Comparison of ENCODE assay signal across 17 cellular contexts in genomic region chr9:115126406-115126805, GRCh38. TPM values are rescaled to one million over a fixed set of nuclear protein-coding genes. Genes with fewer than 3 reads are reported as not detected.
DNase-seq lines count a peak whose midpoint lies in the region; ATAC-seq and TF ChIP-seq lines count a peak whose summit lies in the region.
"Had no signal": no experiment of that assay in that cellular context is flagged by ENCODE, and none has a peak within 500 bp of the region (broad histone marks: within the 10 kb centered on the region; RNA-seq: fewer than 3 reads in every experiment).

No MANE protein-coding gene starts in this region.

- H3K9me3 ChIP-seq in IMR-90 (ENCODE audit: control insufficient read depth, insufficient read depth, low read length) (peaks cover 3% of the 10 kb centered on the region), neural progenitor cell (ENCODE audit: low read depth) (no peaks in the 10 kb centered on the region)
- H3K9me3 ChIP-seq: BLaER1, Peyer's patch had no signal

- H3K36me3 ChIP-seq in IMR-90 (ENCODE audit: control insufficient read depth, insufficient read depth, low read length) (no peaks in the 10 kb centered on the region), mesendoderm (ENCODE audit: control insufficient read depth, insufficient read depth, low read length) (no peaks in the 10 kb centered on the region), neural progenitor cell (no peaks in the 10 kb centered on the region)
- H3K36me3 ChIP-seq: BLaER1, Peyer's patch had no signal

- ATAC-seq in IMR-90 (ENCODE audit: low read depth), result 0 out of 2 replicates have a peak, but pooled peaks have one; percentile 27

- H3K27ac ChIP-seq in IMR-90 (ENCODE audit: insufficient read depth, low read length) (no peak overlapping the region), mesendoderm (ENCODE audit: low read depth, low read length) (no peak overlapping the region), neural progenitor cell (no peak overlapping the region), substantia nigra (ENCODE audit: low read depth, low read length, poor library complexity, severe bottlenecking) (no peak overlapping the region)
- H3K27ac ChIP-seq: BLaER1 had no signal

- H3K4ac ChIP-seq in IMR-90 (ENCODE audit: low read depth, low read length) (peak overlapping the region; percentile 61; the same call in 1 of the 2 replicates), mesendoderm (ENCODE audit: low read depth, low read length) (no peak overlapping the region)

- H3K4me1 ChIP-seq in IMR-90 (ENCODE audit: control insufficient read depth, insufficient read depth, low read length) (peaks cover 2% of the 10 kb centered on the region; the same call in 1 of the 2 replicates), mesendoderm (ENCODE audit: control insufficient read depth, low read depth, low read length) (no peaks in the 10 kb centered on the region), neural progenitor cell (peaks cover 12% of the 10 kb centered on the region)
- H3K4me1 ChIP-seq: BLaER1, Peyer's patch had no signal

- H3K27me3 ChIP-seq in IMR-90 (ENCODE audit: control insufficient read depth, insufficient read depth, low read length), result no peaks in the 10 kb centered on the region; the same call in 1 of the 2 replicates
- H3K27me3 ChIP-seq in mesendoderm (ENCODE audit: insufficient read depth, low read length, poor library complexity), result no peaks in the 10 kb centered on the region
- H3K27me3 ChIP-seq in neural progenitor cell, result peaks cover 15% of the 10 kb centered on the region
- H3K27me3 ChIP-seq: BLaER1, Peyer's patch had no signal

- DNase-seq in A172 (ENCODE audit: low spot score) (peak; percentile 58), IMR-90 (no peak), amniotic epithelial cell (ENCODE audit: low read depth) (peak; percentile 61), mesendoderm (peak; percentile 66), neural progenitor cell (ENCODE audit: low spot score) (no peak), retina (no peak), substantia nigra (lab: John Stamatoyannopoulos, UW) (no peak)
- no peak for DNase-seq in stimulated activated CD4-positive, alpha-beta T cell treated with anti-CD3 and anti-CD28 coated beads, Interleukin-2, amount 100 ng/mL, for 48 hours
- DNase-seq: CD8-positive, alpha-beta memory T cell; GOT3; MM.1S; NCI-H1092 treated with DMSO at 0.1 percent for 48 hours; NCI-H2081; NCI-H446 treated with DMSO at 0.1 percent for 48 hours; Peyer's patch; SHP77 had no signal

- POLR2A ChIA-PET in IMR-90 (lab: Charles Lee; ENCODE audit: unreplicated experiment), result no interaction called here

- H4K20me1 ChIP-seq in IMR-90 (ENCODE audit: insufficient read depth, low read length), result no peaks in the 10 kb centered on the region
- H4K20me1 ChIP-seq in neural progenitor cell (ENCODE audit: low read depth), result no peaks in the 10 kb centered on the region
- H4K20me1 ChIP-seq: BLaER1 had no signal

- no peak for TF ChIP-seq RAD21 in IMR-90 (IDR thresholded peaks at IDR 0.05; ENCODE audit: low read length)

- no peak overlapping the region for H3K27ac Mint-ChIP-seq in neural progenitor cell
- H3K27ac Mint-ChIP-seq: CD8-positive, alpha-beta memory T cell had no signal

- no peak overlapping the region for H4K91ac ChIP-seq in IMR-90 (ENCODE audit: insufficient read depth, low read depth, low read length)

- in situ Hi-C loops in IMR-90 (cut with MboI; ENCODE audit: low sequenced_read_pairs), result no loop called here

- H3K4me1 Mint-ChIP-seq in neural progenitor cell, result peaks cover 10% of the 10 kb centered on the region
- H3K4me1 Mint-ChIP-seq: CD8-positive, alpha-beta memory T cell had no signal

- no peak overlapping the region for H2AK9ac ChIP-seq in IMR-90 (replicated peaks; ENCODE audit: low read depth, low read length, poor library complexity)

- H2AFZ ChIP-seq in IMR-90 (replicated peaks; ENCODE audit: low read length, poor library complexity), result no peak overlapping the region
- H2AFZ ChIP-seq in neural progenitor cell (replicated peaks), result no peak overlapping the region

- H3K56ac ChIP-seq in IMR-90 (ENCODE audit: extremely low read depth, insufficient read depth, low read length), result no peak overlapping the region
- no peak overlapping the region for H3K56ac ChIP-seq in mesendoderm (ENCODE audit: low read length)

- intact Hi-C loops in IMR-90 (cut with micrococcal nuclease), result no loop called here

- H2BK15ac ChIP-seq in IMR-90 (ENCODE audit: low read depth, low read length) (peak overlapping the region; percentile 67), mesendoderm (replicated peaks; ENCODE audit: low read depth) (no peak overlapping the region)

- H3K79me2 ChIP-seq in mesendoderm (ENCODE audit: control insufficient read depth, insufficient read depth, low read length) (no peaks in the 10 kb centered on the region), neural progenitor cell (ENCODE audit: low read depth) (no peaks in the 10 kb centered on the region)

- no peak overlapping the region for H4K5ac ChIP-seq in IMR-90 (ENCODE audit: low read depth, low read length)
- H4K5ac ChIP-seq in mesendoderm (ENCODE audit: low read length), result no peak overlapping the region

- H3F3A ChIP-seq in neural progenitor cell (ENCODE audit: low read depth), result no peaks in the 10 kb centered on the region

- no peak overlapping the region for H3K4me3 ChIP-seq in IMR-90 (ENCODE audit: insufficient read depth, low read depth, low read length)
- H3K4me3 ChIP-seq in mesendoderm (ENCODE audit: low read length), result no peak overlapping the region
- no peak overlapping the region for H3K4me3 ChIP-seq in neural progenitor cell
- H3K4me3 ChIP-seq: BLaER1, Peyer's patch had no signal

- H3K9ac ChIP-seq in IMR-90 (ENCODE audit: low read depth, low read length), result no peak overlapping the region
- H3K9ac ChIP-seq in mesendoderm (ENCODE audit: low read length), result no peak overlapping the region
- no peak overlapping the region for H3K9ac ChIP-seq in neural progenitor cell
- H3K9ac ChIP-seq: BLaER1 had no signal

- peaks cover 19% of the 10 kb centered on the region for H3K27me3 Mint-ChIP-seq in neural progenitor cell (ENCODE audit: insufficient read depth, low read depth)

- H3K9me1 ChIP-seq in IMR-90 (ENCODE audit: insufficient read depth, low read length), result 0 out of 2 replicates have a peak, but pooled peaks cover 2% of the 10 kb centered on the region

- H2BK5ac ChIP-seq in IMR-90 (ENCODE audit: low read depth, low read length, poor library complexity, severe bottlenecking), result no peak overlapping the region
- no peak overlapping the region for H2BK5ac ChIP-seq in mesendoderm (ENCODE audit: low read length)

- H3K18ac ChIP-seq in IMR-90 (ENCODE audit: low read depth, low read length) (no peak overlapping the region; the same call in 1 of the 2 replicates), mesendoderm (ENCODE audit: low read length) (peak overlapping the region; percentile 91)

- H2BK20ac ChIP-seq in IMR-90 (ENCODE audit: low read depth, low read length), result peak overlapping the region; percentile 75

- TF ChIP-seq POLR2A in IMR-90 (IDR thresholded peaks at IDR 0.05; ENCODE audit: low read depth, low read length), result no peak

- H2AK5ac ChIP-seq in IMR-90 (ENCODE audit: low read depth, low read length) (peak overlapping the region; percentile 13), mesendoderm (ENCODE audit: low read length) (no peak overlapping the region)

- peaks cover 3% of the 10 kb centered on the region for H3K36me3 Mint-ChIP-seq in neural progenitor cell
- H3K36me3 Mint-ChIP-seq: CD8-positive, alpha-beta memory T cell had no signal

- H3K4me2 ChIP-seq in IMR-90 (ENCODE audit: low read depth, low read length) (no peak overlapping the region), mesendoderm (ENCODE audit: low read length) (no peak overlapping the region), neural progenitor cell (no peak overlapping the region)
- H3K4me2 ChIP-seq: BLaER1 had no signal

- H4K8ac ChIP-seq in IMR-90 (ENCODE audit: low read depth in 2 of 2, low read length in 2 of 2) (peak overlapping the region; percentile 33 to 66; a peak in 3 of 4 replicates), mesendoderm (ENCODE audit: low read depth, low read length) (no peak overlapping the region)

- H3K4me3 Mint-ChIP-seq in neural progenitor cell, result no peak overlapping the region
- H3K4me3 Mint-ChIP-seq: CD8-positive, alpha-beta memory T cell had no signal

- no CpG with 5 or more reads among the region's 2 CpGs for WGBS in IMR-90 (ENCODE audit: extremely low coverage in 2 of 2, insufficient read length in 1 of 2), 2 experiments
- WGBS in mesendoderm (ENCODE audit: extremely low coverage, insufficient coverage, low lambda C conversion rate), result no CpG with 5 or more reads among the region's 2 CpGs

- BruUV-seq in IMR-90 (replicated peaks; lab: Mats Ljungman, UMichigan), result no TSS peak

- CTCF ChIA-PET in IMR-90 (lab: Yijun Ruan, JAX), result no interaction called here

- H2BK120ac ChIP-seq in IMR-90 (ENCODE audit: low read depth, low read length) (peak overlapping the region; percentile 82), mesendoderm (ENCODE audit: low read depth, low read length) (peak overlapping the region; percentile 48)

- peak overlapping the region; percentile 15; the same call in 1 of the 2 replicates for H3K14ac ChIP-seq in IMR-90 (replicated peaks; ENCODE audit: low read depth, low read length)

- no peak for TF ChIP-seq CTCF in IMR-90 (conservative IDR thresholded peaks at IDR 0.05; ENCODE audit: low read depth, low read length)
- no peak for TF ChIP-seq CTCF in neural progenitor cell (IDR thresholded peaks at IDR 0.05)

- H3K79me1 ChIP-seq in IMR-90 (ENCODE audit: low read depth in 1 of 2, low read length in 2 of 2) (no peaks in the 10 kb centered on the region), mesendoderm (ENCODE audit: low read length) (no peaks in the 10 kb centered on the region)

- H3K23ac ChIP-seq in IMR-90 (ENCODE audit: low read depth, low read length) (no peak overlapping the region), mesendoderm (ENCODE audit: low read length) (no peak overlapping the region)

- H3K9me3 Mint-ChIP-seq in neural progenitor cell, result peaks cover 8% of the 10 kb centered on the region

- dilution Hi-C loops in IMR-90 (cut with HindIII; ENCODE audit: low sequenced_read_pairs, unreplicated experiment), result no loop called here

TF ChIP-seq in IMR-90, 13 proteins besides CTCF, POLR2A, EP300 and RAD21 (continues in another document):
- TF ChIP-seq SMC3 (IDR thresholded peaks at IDR 0.05; ENCODE audit: low read depth, low read length), result no peak
- no peak for TF ChIP-seq BHLHE40 (IDR thresholded peaks at IDR 0.05; ENCODE audit: low read depth, low read length)
- TF ChIP-seq RCOR1 (IDR thresholded peaks at IDR 0.05; ENCODE audit: insufficient replicate concordance, low read length), result no peak
- no peak for TF ChIP-seq NFE2L2 (IDR thresholded peaks at IDR 0.05; ENCODE audit: low read depth, low read length)
- no peak for TF ChIP-seq MAFK (IDR thresholded peaks at IDR 0.05; ENCODE audit: low read depth, low read length)
- TF ChIP-seq FOS (IDR thresholded peaks at IDR 0.05; ENCODE audit: low read depth, low read length), result no peak

RNA-seq across cellular contexts. Expression of gene TNC, which starts 8.4 kb away (rescaled TPM):
- total RNA-seq in A172 (2014; rRNA removed; shearing (Covaris generic)), result 0.67 and 1.4 TPM in 2 replicates
- total RNA-seq in IMR-90 (2012; rRNA removed) (170 and 192 TPM in 2 replicates), neural progenitor cell (ENCODE audit: low replicate concordance) (54.9 and 56.1 TPM in 2 replicates)
- polyA plus RNA-seq in IMR-90 (2012; rRNA removed), result 236 and 253 TPM in 2 replicates
- polyA plus RNA-seq in IMR-90 (2012; cell fraction: cytosol; rRNA removed), result 158 and 229 TPM in 2 replicates
- 320 and 374 TPM in 2 replicates for polyA plus RNA-seq in IMR-90 (2012; cell fraction: nucleus; rRNA removed; ENCODE audit: low replicate concordance)
- 16.1 TPM for polyA plus RNA-seq in mesendoderm (2013, experiment 1 of 2)
- polyA plus RNA-seq in mesendoderm (2013, experiment 2 of 2), result 16.9 TPM
- polyA plus RNA-seq: CD8-positive, alpha-beta memory T cell had no signal

Comparison
In these comparisons a context has a peak if more than half of its experiments do, and no peak if none do; other contexts are left out.
1. DNase-seq: peak in A172 (single experiment), amniotic epithelial cell (single experiment) and mesendoderm (single experiment); none in IMR-90 (single experiment), stimulated activated CD4-positive, alpha-beta T cell treated with anti-CD3 and anti-CD28 coated beads, Interleukin-2, amount 100 ng/mL, for 48 hours (0 of 2), neural progenitor cell (single experiment), retina (single experiment) and substantia nigra (0 of 49).
2. RNA of gene TNC, which starts 8.4 kb away (total RNA-seq): 170 to 192 TPM in IMR-90 and 54.9 to 56.1 TPM in neural progenitor cell; 0.67 to 1.4 TPM in A172; every median in the first group is over 10 times any median in the second.